ENCODE assay signal across 30 cellular contexts in the genomic region with DNA sequence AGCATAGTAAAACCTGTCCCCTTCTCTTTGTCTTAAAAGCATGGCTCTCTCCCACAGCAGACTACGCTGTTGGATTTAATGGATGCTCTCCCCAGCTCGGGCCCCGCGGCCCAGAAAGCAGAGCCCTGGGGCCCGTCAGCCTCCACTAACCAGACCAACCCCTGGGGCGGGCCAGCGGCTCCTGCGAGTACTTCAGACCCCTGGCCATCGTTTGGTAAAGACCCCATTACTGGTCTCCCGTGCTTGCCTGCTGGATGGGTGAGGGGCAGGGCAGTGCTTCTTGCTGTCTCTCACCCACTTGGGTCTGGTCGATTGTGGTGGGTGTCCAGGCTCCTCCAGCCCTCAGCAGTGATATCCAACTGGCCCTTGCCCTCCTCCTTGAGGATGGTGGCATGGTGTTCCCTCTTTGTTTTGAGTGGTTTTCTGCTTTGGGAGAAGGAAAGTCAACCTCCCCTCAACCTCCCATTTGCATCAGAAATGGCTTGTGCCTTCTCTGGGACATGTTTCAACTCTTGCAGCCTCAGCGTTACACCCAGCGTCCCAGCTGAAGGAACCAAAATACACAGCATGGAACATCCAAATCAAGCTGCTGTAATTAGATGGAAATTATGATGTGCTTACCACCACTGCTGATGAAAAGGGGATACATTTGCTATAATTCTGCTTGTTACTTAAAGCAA. TPM values are rescaled to one million over a fixed set of nuclear protein-coding genes. Genes with fewer than 3 reads are reported as not detected.
DNase-seq lines count a peak whose midpoint lies in the region; ATAC-seq and TF ChIP-seq lines count a peak whose summit lies in the region.
"Had no signal": no experiment of that assay in that cellular context is flagged by ENCODE, and none has a peak within 500 bp of the region (broad histone marks: within the 10 kb centered on the region; RNA-seq: fewer than 3 reads in every experiment).

No MANE protein-coding gene starts in this region.

- H3K9me3 ChIP-seq in psoas muscle: no peaks in the 10 kb centered on the region
- H3K9me3 ChIP-seq in vagina: no peaks in the 10 kb centered on the region
- H3K9me3 ChIP-seq: breast epithelium, neutrophil, Peyer's patch, SJCRH30, thoracic aorta had no signal

- intact Hi-C loops in natural killer cell (cut with micrococcal nuclease) (no loop called here), psoas muscle (cut with DNase I) (no loop called here), vagina (cut with DNase I) (no loop called here)

- no peak overlapping the region for H3K4me3 Mint-ChIP-seq in natural killer cell treated with Interleukin-12 subunit alpha and Interleukin-12 subunit beta and Interleukin-15 and Interleukin-18, amount 100 ng/mL, for 72 hours
- H3K4me3 Mint-ChIP-seq in natural killer cell: no peak overlapping the region
- H3K4me3 Mint-ChIP-seq: activated CD8-positive, alpha-beta T cell treated with anti-CD3 and anti-CD28 coated beads, Interleukin-2, amount 10 ng/mL, durations not matched to agents 7 days and 5 days; activated naive CD4-positive, alpha-beta T cell treated with anti-CD3 and anti-CD28 coated beads, Interleukin-2, amount 50 U/mL, for 24 hours; B cell; CD8-positive, alpha-beta T cell; effector memory CD8-positive, alpha-beta T cell had no signal

- H3K4me3 ChIP-seq in psoas muscle (no peak overlapping the region), vagina (no peak overlapping the region)
- H3K4me3 ChIP-seq: breast epithelium, coronary artery, Peyer's patch, SJCRH30, skin epidermis, thoracic aorta had no signal

- no peaks in the 10 kb centered on the region for H3K27me3 ChIP-seq in psoas muscle (ENCODE audit: insufficient read depth in 3 of 3, low read length in 2 of 3)
- no peaks in the 10 kb centered on the region for H3K27me3 ChIP-seq in vagina
- H3K27me3 ChIP-seq: breast epithelium, Peyer's patch, SJCRH30 had no signal

- H3K27ac ChIP-seq in psoas muscle: peak overlapping the region; percentile 16
- peak overlapping the region; percentile 80 for H3K27ac ChIP-seq in vagina
- H3K27ac ChIP-seq: Peyer's patch, SJCRH30, thoracic aorta, VCaP had no signal

- no peaks in the 10 kb centered on the region for H3K9me3 Mint-ChIP-seq in natural killer cell treated with Interleukin-12 subunit alpha and Interleukin-12 subunit beta and Interleukin-15 and Interleukin-18, amount 100 ng/mL, for 72 hours
- H3K9me3 Mint-ChIP-seq in natural killer cell: no peaks in the 10 kb centered on the region
- H3K9me3 Mint-ChIP-seq: activated naive CD4-positive, alpha-beta T cell treated with anti-CD3 and anti-CD28 coated beads, Interleukin-2, amount 50 U/mL, for 24 hours; activated T-helper 2 cell treated with anti-CD3 and anti-CD28 coated beads, Interferon-gamma antibody, Interleukin-2, Interleukin-4, amounts not matched to agents 10 μg/mL and 5 μg/mL and 100 μg/mL, durations not matched to agents 14 hours and 24 hours and 36 hours; CD8-positive, alpha-beta T cell; effector memory CD8-positive, alpha-beta T cell had no signal

- H3K4me1 ChIP-seq in psoas muscle (peaks cover 15% of the 10 kb centered on the region), vagina (peaks cover 62% of the 10 kb centered on the region)
- H3K4me1 ChIP-seq: breast epithelium had no signal

- peaks cover 0 to 5% of the 10 kb centered on the region in 2 donors for H3K27me3 Mint-ChIP-seq in natural killer cell treated with Interleukin-12 subunit alpha and Interleukin-12 subunit beta and Interleukin-15 and Interleukin-18, amount 100 ng/mL, for 72 hours
- no peaks in the 10 kb centered on the region for H3K27me3 Mint-ChIP-seq in natural killer cell (ENCODE audit: low read depth in 2 of 2)
- H3K27me3 Mint-ChIP-seq: effector memory CD8-positive, alpha-beta T cell had no signal

- no peak for TF ChIP-seq POLR2A in vagina (IDR thresholded peaks at IDR 0.05)

- H3K36me3 Mint-ChIP-seq in natural killer cell treated with Interleukin-12 subunit alpha and Interleukin-12 subunit beta and Interleukin-15 and Interleukin-18, amount 100 ng/mL, for 72 hours: no peaks in the 10 kb centered on the region
- H3K36me3 Mint-ChIP-seq in natural killer cell: no peaks in the 10 kb centered on the region

- H3K4me1 Mint-ChIP-seq in natural killer cell treated with Interleukin-12 subunit alpha and Interleukin-12 subunit beta and Interleukin-15 and Interleukin-18, amount 100 ng/mL, for 72 hours (ENCODE audit: low read depth in 2 of 2): peaks cover 8 to 14% of the 10 kb centered on the region in 2 donors
- H3K4me1 Mint-ChIP-seq in natural killer cell: peaks cover 0 to 5% of the 10 kb centered on the region in 2 donors
- H3K4me1 Mint-ChIP-seq: activated naive CD4-positive, alpha-beta T cell treated with anti-CD3 and anti-CD28 coated beads, Interleukin-2, amount 50 U/mL, for 24 hours had no signal

- no peak for ATAC-seq in natural killer cell treated with Interleukin-12 subunit alpha and Interleukin-12 subunit beta and Interleukin-15 and Interleukin-18, amount 100 ng/mL, for 72 hours
- no peak for ATAC-seq in natural killer cell
- ATAC-seq in psoas muscle: no peak
- ATAC-seq: activated CD8-positive, alpha-beta T cell treated with anti-CD3 and anti-CD28 coated beads, Interleukin-2, amount 10 ng/mL, durations not matched to agents 7 days and 5 days; CD8-positive, alpha-beta T cell; effector memory CD8-positive, alpha-beta T cell had no signal

- H3K36me3 ChIP-seq in psoas muscle (ENCODE audit: insufficient read depth in 1 of 2, low read depth in 1 of 2): peaks cover 2 to 32% of the 10 kb centered on the region in 2 donors
- H3K36me3 ChIP-seq in vagina: peaks cover 0 to 40% of the 10 kb centered on the region in 2 donors
- H3K36me3 ChIP-seq: breast epithelium, neutrophil had no signal

- DNase-seq in natural killer cell treated with Interleukin-12 subunit alpha and Interleukin-12 subunit beta and Interleukin-15 and Interleukin-18, amount 100 ng/mL, for 72 hours (ENCODE audit: low spot score): peak; percentile 58
- DNase-seq in natural killer cell: no peak
- peak; percentile 48 for DNase-seq in islet precursor cell
- no peak for DNase-seq in psoas muscle
- DNase-seq in vagina (ENCODE audit: extremely low spot score in 2 of 2): no peak
- DNase-seq in NCI-H446 (lab: John Stamatoyannopoulos, UW): no peak
- DNase-seq in UCSD-AML1 (lab: John Stamatoyannopoulos, UW; ENCODE audit: unreplicated experiment): no peak
- DNase-seq in Ammon's horn (ENCODE audit: low spot score): no peak
- DNase-seq: activated CD4-positive, alpha-beta T cell treated with anti-CD3 and anti-CD28 coated beads for 4 hours; activated CD8-positive, alpha-beta T cell treated with anti-CD3 and anti-CD28 coated beads, Interleukin-2, amount 10 ng/mL, durations not matched to agents 7 days and 5 days; amniotic stem cell; CD8-positive, alpha-beta T cell; effector memory CD8-positive, alpha-beta T cell; head of caudate nucleus; IMR-90; NCI-H146; NCI-H774; Peyer's patch; SJCRH30; stimulated activated naive CD4-positive, alpha-beta T cell; SW 1271 had no signal

- H3K27ac Mint-ChIP-seq in natural killer cell treated with Interleukin-12 subunit alpha and Interleukin-12 subunit beta and Interleukin-15 and Interleukin-18, amount 100 ng/mL, for 72 hours: no peak overlapping the region
- H3K27ac Mint-ChIP-seq in natural killer cell: no peak overlapping the region
- H3K27ac Mint-ChIP-seq: activated CD8-positive, alpha-beta T cell treated with anti-CD3 and anti-CD28 coated beads, Interleukin-2, amount 10 ng/mL, durations not matched to agents 7 days and 5 days; activated naive CD4-positive, alpha-beta T cell treated with anti-CD3 and anti-CD28 coated beads, Interleukin-2, amount 50 U/mL, for 24 hours; B cell; CD8-positive, alpha-beta T cell; effector memory CD8-positive, alpha-beta T cell had no signal

- no peak for TF ChIP-seq CTCF in natural killer cell (IDR thresholded peaks at IDR 0.05)
- TF ChIP-seq CTCF in psoas muscle (IDR thresholded peaks at IDR 0.05): no peak
- no peak for TF ChIP-seq CTCF in vagina (IDR thresholded peaks at IDR 0.05)

- 94 to 95% (median 94%) methylated on average over 13 of the region's 13 CpGs for WGBS in psoas muscle, 3 donors

RNA-seq across cellular contexts. Expression of a gene that starts 49.3 kb away (rescaled TPM):
- 1 to 10 TPM; 2.2 to 4.9 TPM for total RNA-seq in natural killer cell treated with Interleukin-12 subunit alpha and Interleukin-12 subunit beta and Interleukin-15 and Interleukin-18, amount 100 ng/mL, for 72 hours
- total RNA-seq in natural killer cell (1 to 10 TPM; 3.1 to 7.5 (median 3.7) TPM), psoas muscle (1 to 10 TPM; 4.7 to 8.7 (median 6.4) TPM), vagina (50.6 TPM)
- polyA plus RNA-seq in psoas muscle: 1 to 10 TPM; 7.0 to 9.2 (median 7.3) TPM

Comparison
In these comparisons a context has a peak if more than half of its experiments do, and no peak if none do; other contexts are left out.
1. DNase-seq: peak in natural killer cell treated with Interleukin-12 subunit alpha and Interleukin-12 subunit beta and Interleukin-15 and Interleukin-18, amount 100 ng/mL, for 72 hours (single experiment) and islet precursor cell (single experiment); none in natural killer cell (single experiment), psoas muscle (0 of 2), vagina (0 of 2), NCI-H446 (0 of 2), UCSD-AML1 (single experiment) and Ammon's horn (single experiment).